ENCODE assay signal across 8 cellular contexts in genomic region chr10:7817984-7818294, GRCh38. TPM values are rescaled to one million over a fixed set of nuclear protein-coding genes. Genes with fewer than 3 reads are reported as not detected.
DNase-seq lines count a peak whose midpoint lies in the region; ATAC-seq and TF ChIP-seq lines count a peak whose summit lies in the region.

No MANE protein-coding gene starts in this region.

- H3K4me1 ChIP-seq in OCI-LY7 (ENCODE audit: insufficient read depth, low read length, poor library complexity, severe bottlenecking) (peaks cover 21% of the 10 kb centered on the region), fibroblast of lung (ENCODE audit: control insufficient read depth, extremely low read depth, insufficient read depth, low read length) (peaks cover 3% of the 10 kb centered on the region), rectal smooth muscle tissue (ENCODE audit: control insufficient read depth, insufficient read depth, low read length) (peaks cover 3% of the 10 kb centered on the region)

- H3K27ac ChIP-seq in OCI-LY7 (ENCODE audit: low read depth, low read length, poor library complexity, severe bottlenecking) = no peak overlapping the region
- no peak overlapping the region for H3K27ac ChIP-seq in fibroblast of lung (ENCODE audit: insufficient read depth, low read length)
- no peak overlapping the region for H3K27ac ChIP-seq in rectal smooth muscle tissue (ENCODE audit: low read depth, low read length)

- intact Hi-C loops in Right ventricle myocardium inferior (cut with DNase I) (loop anchor here (2.0 kb wide), 1 partner anchor 29 kb away; the partner anchor contains the start of gene ATP5F1C), left ventricle myocardium superior (cut with micrococcal nuclease) (no loop called here), OCI-LY7 (cut with micrococcal nuclease; ENCODE audit: unreplicated experiment) (loop anchor here (2.0 to 10.0 kb wide), 2 partner anchors 29 to 293 kb away; partner anchors contain the start of gene ATP5F1C)

- no peak for TF ChIP-seq POLR2A in erythroblast (IDR thresholded peaks at IDR 0.05; ENCODE audit: low read length)

- H4K20me1 ChIP-seq in OCI-LY7 (ENCODE audit: insufficient read depth, low read length) (peaks cover 10% of the 10 kb centered on the region; the same call in 1 of the 2 replicates), fibroblast of lung (ENCODE audit: control insufficient read depth, extremely low read depth, insufficient read depth, low read length) (no peaks in the 10 kb centered on the region)

- no peaks in the 10 kb centered on the region for H3K9me2 ChIP-seq in OCI-LY7 (ENCODE audit: insufficient read depth, low read length)

- POLR2A ChIA-PET in OCI-LY7 (lab: Charles Lee) = interaction anchor here (0.6 to 5.8 kb wide), 10 partner anchors 10 to 491 kb away, joined by 3 to 39 read pairs (median 4); partner anchors contain the start of genes ATP5F1C and KIN

- H3K9me3 ChIP-seq in OCI-LY7 (ENCODE audit: low read length) (no peaks in the 10 kb centered on the region), fibroblast of lung (ENCODE audit: control insufficient read depth, insufficient read depth, low read depth, low read length) (no peaks in the 10 kb centered on the region)

- H2AFZ ChIP-seq in OCI-LY7 (ENCODE audit: low read length) (peak overlapping the region; percentile 96), fibroblast of lung (ENCODE audit: low read length) (peak overlapping the region; percentile 100)

- TSS peak; percentile 95 for BruUV-seq in OCI-LY7 (replicated peaks; lab: Mats Ljungman, UMichigan)

- CTCF ChIA-PET in OCI-LY7 (lab: Charles Lee; ENCODE audit: unreplicated experiment) = interaction anchor here (2.2 kb wide), 1 partner anchor 30 kb away, joined by 11 read pairs; the partner anchor contains the start of genes ATP5F1C and KIN

- H3K4me2 ChIP-seq in OCI-LY7 (ENCODE audit: low read length) (peak overlapping the region; percentile 86), fibroblast of lung (ENCODE audit: extremely low read depth, insufficient read depth, low read length) (peak overlapping the region; percentile 99)

- H3K4me3 ChIP-seq in OCI-LY7 (ENCODE audit: low read depth, low read length, poor library complexity, severe bottlenecking) (peak overlapping the region; percentile 96), fibroblast of lung (replicated peaks in 1 of 4; ENCODE audit: control extremely low read depth in 1 of 4, insufficient read depth in 1 of 4, low read depth in 3 of 4, low read length in 4 of 4) (peak overlapping the region; percentile 57 to 98 (median 85)), rectal smooth muscle tissue (ENCODE audit: low read length) (peak overlapping the region; percentile 96)

- H3K9ac ChIP-seq in fibroblast of lung (ENCODE audit: insufficient read depth, low read length) = no peak overlapping the region
- peak overlapping the region; percentile 19 for H3K9ac ChIP-seq in rectal smooth muscle tissue (ENCODE audit: low read length)

- no peak for TF ChIP-seq CTCF in OCI-LY7 (conservative IDR thresholded peaks at IDR 0.05; ENCODE audit: low read length)
- no peak for TF ChIP-seq CTCF in fibroblast of lung (conservative IDR thresholded peaks at IDR 0.05 in 1 of 2, IDR thresholded peaks at IDR 0.05 in 1 of 2; ENCODE audit: low read depth in 1 of 2, low read length in 2 of 2)

- H3K79me2 ChIP-seq in OCI-LY7 (ENCODE audit: insufficient read depth, low read depth, low read length) = peaks cover 20% of the 10 kb centered on the region; the same call in 1 of the 2 replicates
- H3K79me2 ChIP-seq in fibroblast of lung (ENCODE audit: control insufficient read depth, insufficient read depth, low read length) = peaks cover 22% of the 10 kb centered on the region

- H3K27me3 ChIP-seq in fibroblast of lung (ENCODE audit: control insufficient read depth, insufficient read depth, low read length) (peaks cover 8% of the 10 kb centered on the region), rectal smooth muscle tissue (ENCODE audit: control insufficient read depth, insufficient read depth, low read length) (no peaks in the 10 kb centered on the region)

- no peak for DNase-seq in Right ventricle myocardium inferior (ENCODE audit: missing footprints)
- no peak for DNase-seq in left ventricle myocardium superior
- no peak for DNase-seq in OCI-LY7 (ENCODE audit: low spot score)
- DNase-seq in fibroblast of lung (ENCODE audit: low read depth in 2 of 2) = no peak
- no peak for DNase-seq in NCI-H2029 treated with DMSO at 0.1 percent for 48 hours (lab: John Stamatoyannopoulos, UW)
- DNase-seq in NCI-H2081 (lab: John Stamatoyannopoulos, UW) = no peak
- DNase-seq in erythroblast (lab: John Stamatoyannopoulos, UW) = no peak

- H3K36me3 ChIP-seq in OCI-LY7 (ENCODE audit: insufficient read depth, low read length) (peaks cover 5% of the 10 kb centered on the region; the same call in 1 of the 2 replicates), fibroblast of lung (ENCODE audit: control insufficient read depth, insufficient read depth, low read length) (no peaks in the 10 kb centered on the region), rectal smooth muscle tissue (ENCODE audit: control insufficient read depth, insufficient read depth, low read length) (no peaks in the 10 kb centered on the region)

- peak; percentile 11 for ATAC-seq in Right ventricle myocardium inferior
- ATAC-seq in left ventricle myocardium superior = no peak

RNA-seq across cellular contexts. Expression of gene TAF3, which starts 0.4 kb away (rescaled TPM):
- total RNA-seq in Right ventricle myocardium inferior (11.8 TPM), left ventricle myocardium superior (13.0 TPM), OCI-LY7 (2022) (11.1 and 12.0 TPM in 2 replicates), fibroblast of lung (1.5 and 2.1 TPM in 2 replicates)
- total RNA-seq in OCI-LY7 (2014; rRNA removed; shearing (Covaris generic)) = 3.8 and 4.4 TPM in 2 replicates
- 4.0 and 5.0 TPM in 2 replicates for polyA plus RNA-seq in fibroblast of lung
- 5.2 and 5.8 TPM in 2 replicates for polyA plus RNA-seq in fibroblast of lung (2012)
- 0.51 and 2.4 TPM in 2 replicates for polyA minus RNA-seq in fibroblast of lung (ENCODE audit: low replicate concordance)

RNA-seq across cellular contexts. Expression of gene ATP5F1C, which starts 30.0 kb away (rescaled TPM):
- total RNA-seq in Right ventricle myocardium inferior (804 TPM), left ventricle myocardium superior (777 TPM), OCI-LY7 (2022) (283 and 304 TPM in 2 replicates), fibroblast of lung (170 and 172 TPM in 2 replicates)
- total RNA-seq in OCI-LY7 (2014; rRNA removed; shearing (Covaris generic)) = 221 and 242 TPM in 2 replicates
- polyA plus RNA-seq in fibroblast of lung = 331 and 353 TPM in 2 replicates
- polyA plus RNA-seq in fibroblast of lung (2012) = 279 and 293 TPM in 2 replicates
- polyA minus RNA-seq in fibroblast of lung (ENCODE audit: low replicate concordance) = 28.4 and 41.2 TPM in 2 replicates

RNA-seq across cellular contexts. Expression of gene KIN, which starts 30.1 kb away (rescaled TPM):
- 7.5 TPM for total RNA-seq in Right ventricle myocardium inferior
- 9.1 TPM for total RNA-seq in left ventricle myocardium superior
- 12.0 and 14.3 TPM in 2 replicates for total RNA-seq in OCI-LY7 (2014; rRNA removed; shearing (Covaris generic))
- 13.6 and 15.5 TPM in 2 replicates for total RNA-seq in OCI-LY7 (2022)
- 7.2 and 10.1 TPM in 2 replicates for total RNA-seq in fibroblast of lung
- polyA plus RNA-seq in fibroblast of lung = 8.9 and 9.6 TPM in 2 replicates
- 11.1 and 13.4 TPM in 2 replicates for polyA plus RNA-seq in fibroblast of lung (2012)
- polyA minus RNA-seq in fibroblast of lung (ENCODE audit: low replicate concordance) = 0.04 and 0.55 TPM in 2 replicates
